Comparison of ENCODE assay signal across 1 cellular context in genomic region chr7:129188372-129188891, GRCh38.
A peak's percentile ranks its signal among the peaks of the same experiment; 100 is the strongest.
TF ChIP-seq lines count a peak whose summit lies in the region.

Gene SMO, plus strand, starts transcription at chr7:129188633. Its CDS starts 519 bp downstream, at chr7:129189152.

TF ChIP-seq in HepG2, 621 proteins besides CTCF, POLR2A, EP300 and RAD21 (continued from another document and continues in another):
- TF ChIP-seq PATZ1 (CRISPR knock-in tag; IDR thresholded peaks at IDR 0.05) (peak; percentile 94), NR2F2 (IDR thresholded peaks at IDR 0.05; ENCODE audit: borderline replicate concordance, low read depth) (no peak), ZNF549 (CRISPR knock-in tag; IDR thresholded peaks at IDR 0.05) (no peak), SP1 (IDR thresholded peaks at IDR 0.05) (no peak), SP1 (CRISPR knock-in tag; IDR thresholded peaks at IDR 0.05) (peak; percentile 42; the same call in 1 of the 2 replicates), ZNF7 (CRISPR knock-in tag; IDR thresholded peaks at IDR 0.05) (no peak), MEF2D (CRISPR knock-in tag; IDR thresholded peaks at IDR 0.05) (no peak), DZIP1 (CRISPR knock-in tag; IDR thresholded peaks at IDR 0.05) (no peak), STAT6 (CRISPR knock-in tag; IDR thresholded peaks at IDR 0.05; ENCODE audit: borderline replicate concordance) (no peak), NR0B2 (CRISPR knock-in tag; IDR thresholded peaks at IDR 0.05) (no peak), YEATS4 (CRISPR knock-in tag; IDR thresholded peaks at IDR 0.05; ENCODE audit: borderline replicate concordance) (peak; percentile 15; the same call in 1 of the 2 replicates), ZEB1 (IDR thresholded peaks at IDR 0.05; ENCODE audit: insufficient replicate concordance, low read depth) (no peak), ZNF704 (CRISPR knock-in tag; IDR thresholded peaks at IDR 0.05; ENCODE audit: borderline replicate concordance) (no peak), ZKSCAN1 (IDR thresholded peaks at IDR 0.05; ENCODE audit: low read length) (no peak), ZBTB43 (CRISPR knock-in tag; conservative IDR thresholded peaks at IDR 0.05) (no peak), ZBTB44 (CRISPR knock-in tag; IDR thresholded peaks at IDR 0.05) (no peak), NCOA1 (CRISPR knock-in tag; IDR thresholded peaks at IDR 0.05) (no peak), HNF4G (IDR thresholded peaks at IDR 0.05; ENCODE audit: borderline replicate concordance, low read depth, low read length) (no peak), HNF4G (CRISPR knock-in tag; IDR thresholded peaks at IDR 0.05; ENCODE audit: borderline replicate concordance, low read depth) (0 out of 2 replicates have a peak, but pooled peaks have one; percentile 31), PHF8 (CRISPR knock-in tag; IDR thresholded peaks at IDR 0.05) (peak; percentile 90), ZMYM3 (CRISPR knock-in tag; IDR thresholded peaks at IDR 0.05) (0 out of 2 replicates have a peak, but pooled peaks have one; percentile 13), RBM22 (optimal IDR thresholded peaks at IDR 0.05; ENCODE audit: low read length) (no peak), PCBP1 (IDR thresholded peaks at IDR 0.05; ENCODE audit: borderline replicate concordance, low read depth, low read length) (no peak), ZSCAN29 (CRISPR knock-in tag; conservative IDR thresholded peaks at IDR 0.05) (no peak; the same call in 1 of the 2 replicates), ZNF512 (CRISPR knock-in tag; IDR thresholded peaks at IDR 0.05) (no peak), ZSCAN12 (CRISPR knock-in tag; IDR thresholded peaks at IDR 0.05) (no peak), HOXA9 (CRISPR knock-in tag; IDR thresholded peaks at IDR 0.05; ENCODE audit: borderline replicate concordance) (peak; percentile 35; the same call in 1 of the 2 replicates), STAT5B (CRISPR knock-in tag; IDR thresholded peaks at IDR 0.05) (no peak), GMEB2 (CRISPR knock-in tag; IDR thresholded peaks at IDR 0.05; ENCODE audit: low read depth) (no peak), BRCA1 (CRISPR knock-in tag; IDR thresholded peaks at IDR 0.05) (no peak), TRIM22 (IDR thresholded peaks at IDR 0.05) (no peak), ZNF12 (CRISPR knock-in tag; IDR thresholded peaks at IDR 0.05) (no peak; the same call in 1 of the 2 replicates), RAD51 (IDR thresholded peaks at IDR 0.05; ENCODE audit: borderline replicate concordance) (no peak), KMT2B (CRISPR knock-in tag; IDR thresholded peaks at IDR 0.05) (peak; percentile 54; the same call in 1 of the 2 replicates), ZNF569 (CRISPR knock-in tag; IDR thresholded peaks at IDR 0.05; ENCODE audit: borderline replicate concordance) (no peak), MNT (IDR thresholded peaks at IDR 0.05) (no peak), PLSCR1 (CRISPR knock-in tag; IDR thresholded peaks at IDR 0.05; ENCODE audit: borderline replicate concordance) (no peak)
